1 cellular context compared by ENCODE assay signal in the genomic region with DNA sequence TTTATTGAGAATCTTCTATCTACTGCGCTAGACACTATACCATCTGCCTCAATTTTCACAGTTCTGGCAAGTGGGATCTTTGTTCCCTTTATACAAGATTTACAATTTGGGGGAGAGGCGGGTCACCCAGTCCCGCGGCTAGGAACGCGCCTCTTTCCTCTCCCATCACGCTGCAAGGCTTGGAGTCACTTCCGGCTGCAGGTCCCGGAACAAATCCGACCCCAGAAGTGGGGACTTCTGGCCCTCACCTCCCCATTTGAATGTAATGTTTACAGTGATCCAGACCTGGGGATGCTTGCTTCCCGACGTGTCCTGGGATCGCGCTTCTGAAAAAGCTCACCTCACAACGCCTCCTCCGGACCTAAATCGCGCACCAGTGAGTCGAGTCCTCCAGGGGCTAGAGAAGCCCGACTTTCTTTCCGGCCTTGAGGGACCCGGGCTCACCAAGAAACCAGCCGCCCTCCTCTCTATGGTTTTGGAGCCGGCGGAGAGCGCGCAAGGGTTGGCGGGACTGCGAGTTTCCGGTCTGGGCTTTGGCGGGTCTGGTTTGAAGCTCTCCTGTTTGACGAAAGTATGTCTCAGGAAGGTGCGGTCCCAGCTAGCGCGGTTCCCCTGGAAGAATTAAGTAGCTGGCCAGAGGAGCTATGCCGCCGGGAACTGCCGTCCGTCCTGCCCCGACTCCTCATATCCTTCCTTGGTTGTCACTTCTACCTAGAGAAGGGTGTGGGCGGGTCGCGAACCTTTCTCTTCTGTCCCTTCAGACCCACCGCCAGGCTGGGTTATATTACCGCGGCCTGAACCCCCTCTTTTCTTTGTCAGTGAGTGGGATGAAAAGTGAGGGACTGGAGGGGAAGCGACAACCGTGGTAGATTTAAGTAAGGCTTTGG.
TF ChIP-seq lines count a peak whose summit lies in the region.

Gene METTL18, minus strand, starts transcription at position 378 of the 887 bp plus-strand sequence. CDS start 1,212 bp downstream, outside the sequence.

TF ChIP-seq in HepG2, 621 proteins besides CTCF, POLR2A, EP300 and RAD21 (continued from another document and continues in another):
- TF ChIP-seq, protein P1, sequence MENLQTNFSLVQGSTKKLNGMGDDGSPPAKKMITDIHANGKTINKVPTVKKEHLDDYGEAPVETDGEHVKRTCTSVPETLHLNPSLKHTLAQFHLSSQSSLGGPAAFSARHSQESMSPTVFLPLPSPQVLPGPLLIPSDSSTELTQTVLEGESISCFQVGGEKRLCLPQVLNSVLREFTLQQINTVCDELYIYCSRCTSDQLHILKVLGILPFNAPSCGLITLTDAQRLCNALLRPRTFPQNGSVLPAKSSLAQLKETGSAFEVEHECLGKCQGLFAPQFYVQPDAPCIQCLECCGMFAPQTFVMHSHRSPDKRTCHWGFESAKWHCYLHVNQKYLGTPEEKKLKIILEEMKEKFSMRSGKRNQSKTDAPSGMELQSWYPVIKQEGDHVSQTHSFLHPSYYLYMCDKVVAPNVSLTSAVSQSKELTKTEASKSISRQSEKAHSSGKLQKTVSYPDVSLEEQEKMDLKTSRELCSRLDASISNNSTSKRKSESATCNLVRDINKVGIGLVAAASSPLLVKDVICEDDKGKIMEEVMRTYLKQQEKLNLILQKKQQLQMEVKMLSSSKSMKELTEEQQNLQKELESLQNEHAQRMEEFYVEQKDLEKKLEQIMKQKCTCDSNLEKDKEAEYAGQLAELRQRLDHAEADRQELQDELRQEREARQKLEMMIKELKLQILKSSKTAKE (CRISPR knock-in tag; IDR thresholded peaks at IDR 0.05; ENCODE audit: borderline replicate concordance): no peak
- TF ChIP-seq ARNT2 (CRISPR knock-in tag; IDR thresholded peaks at IDR 0.05; ENCODE audit: low read depth) (peak; percentile 71; the same call in 1 of the 2 replicates), ARID2 (CRISPR knock-in tag; IDR thresholded peaks at IDR 0.05; ENCODE audit: borderline replicate concordance) (peak; percentile 77; the same call in 1 of the 2 replicates), POLR2G (IDR thresholded peaks at IDR 0.05; ENCODE audit: low read depth, low read length) (peak; percentile 87), ZBTB8A (CRISPR knock-in tag; IDR thresholded peaks at IDR 0.05; ENCODE audit: borderline replicate concordance, low read depth) (no peak), ZNF367 (CRISPR knock-in tag; IDR thresholded peaks at IDR 0.05; ENCODE audit: borderline replicate concordance) (no peak; the same call in 1 of the 2 replicates), PHF20 (CRISPR knock-in tag; IDR thresholded peaks at IDR 0.05) (peak; percentile 97), U2AF1 (optimal IDR thresholded peaks at IDR 0.05; ENCODE audit: low read depth, low read length) (peak; percentile 98), TAF1 (CRISPR knock-in tag; IDR thresholded peaks at IDR 0.05) (peak; percentile 79), FOXK1 (CRISPR knock-in tag; IDR thresholded peaks at IDR 0.05; ENCODE audit: borderline replicate concordance, low read depth) (0 out of 2 replicates have a peak, but pooled peaks have one; percentile 34), ZNF580 (CRISPR knock-in tag; IDR thresholded peaks at IDR 0.05; ENCODE audit: borderline replicate concordance, low read depth) (peak; percentile 65; the same call in 1 of the 2 replicates), RBM39 (IDR thresholded peaks at IDR 0.05; ENCODE audit: low read depth, low read length, poor library complexity, severe bottlenecking) (peak; percentile 87), CC2D1A (CRISPR knock-in tag; IDR thresholded peaks at IDR 0.05) (peak; percentile 87; the same call in 1 of the 2 replicates), CBX1 (IDR thresholded peaks at IDR 0.05; ENCODE audit: low read depth) (no peak), ZZZ3 (CRISPR knock-in tag; IDR thresholded peaks at IDR 0.05; ENCODE audit: borderline replicate concordance) (peak; percentile 93; the same call in 1 of the 2 replicates), GABPA (IDR thresholded peaks at IDR 0.05; ENCODE audit: low read depth, low read length) (peak; percentile 69), GABPA (CRISPR knock-in tag; IDR thresholded peaks at IDR 0.05; ENCODE audit: low read depth) (peak; percentile 95), SIN3A (IDR thresholded peaks at IDR 0.05; ENCODE audit: borderline replicate concordance, low read depth, low read length) (peak; percentile 50; the same call in 1 of the 2 replicates), TBX3 (IDR thresholded peaks at IDR 0.05; ENCODE audit: borderline replicate concordance) (no peak), SRSF9 (IDR thresholded peaks at IDR 0.05; ENCODE audit: borderline replicate concordance, insufficient read depth, low read depth, low read length, poor library complexity, severe bottlenecking) (no peak), CCDC6 (CRISPR knock-in tag; IDR thresholded peaks at IDR 0.05) (peak; percentile 57), KDM5A (IDR thresholded peaks at IDR 0.05; ENCODE audit: borderline replicate concordance, low read length) (peak; percentile 85), SNRNP70 (IDR thresholded peaks at IDR 0.05; ENCODE audit: low read depth, low read length) (no peak), PCBP1 (IDR thresholded peaks at IDR 0.05; ENCODE audit: borderline replicate concordance, low read depth, low read length) (0 out of 2 replicates have a peak, but pooled peaks have one; percentile 86), ZNF614 (CRISPR knock-in tag; IDR thresholded peaks at IDR 0.05; ENCODE audit: borderline replicate concordance) (peak; percentile 85)
- TF ChIP-seq, protein P2, sequence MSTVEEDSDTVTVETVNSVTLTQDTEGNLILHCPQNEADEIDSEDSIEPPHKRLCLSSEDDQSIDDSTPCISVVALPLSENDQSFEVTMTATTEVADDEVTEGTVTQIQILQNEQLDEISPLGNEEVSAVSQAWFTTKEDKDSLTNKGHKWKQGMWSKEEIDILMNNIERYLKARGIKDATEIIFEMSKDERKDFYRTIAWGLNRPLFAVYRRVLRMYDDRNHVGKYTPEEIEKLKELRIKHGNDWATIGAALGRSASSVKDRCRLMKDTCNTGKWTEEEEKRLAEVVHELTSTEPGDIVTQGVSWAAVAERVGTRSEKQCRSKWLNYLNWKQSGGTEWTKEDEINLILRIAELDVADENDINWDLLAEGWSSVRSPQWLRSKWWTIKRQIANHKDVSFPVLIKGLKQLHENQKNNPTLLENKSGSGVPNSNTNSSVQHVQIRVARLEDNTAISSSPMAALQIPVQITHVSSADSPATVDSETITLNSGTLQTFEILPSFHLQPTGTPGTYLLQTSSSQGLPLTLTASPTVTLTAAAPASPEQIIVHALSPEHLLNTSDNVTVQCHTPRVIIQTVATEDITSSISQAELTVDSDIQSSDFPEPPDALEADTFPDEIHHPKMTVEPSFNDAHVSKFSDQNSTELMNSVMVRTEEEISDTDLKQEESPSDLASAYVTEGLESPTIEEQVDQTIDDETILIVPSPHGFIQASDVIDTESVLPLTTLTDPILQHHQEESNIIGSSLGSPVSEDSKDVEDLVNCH (CRISPR knock-in tag; IDR thresholded peaks at IDR 0.05): no peak
- TF ChIP-seq, protein P3, sequence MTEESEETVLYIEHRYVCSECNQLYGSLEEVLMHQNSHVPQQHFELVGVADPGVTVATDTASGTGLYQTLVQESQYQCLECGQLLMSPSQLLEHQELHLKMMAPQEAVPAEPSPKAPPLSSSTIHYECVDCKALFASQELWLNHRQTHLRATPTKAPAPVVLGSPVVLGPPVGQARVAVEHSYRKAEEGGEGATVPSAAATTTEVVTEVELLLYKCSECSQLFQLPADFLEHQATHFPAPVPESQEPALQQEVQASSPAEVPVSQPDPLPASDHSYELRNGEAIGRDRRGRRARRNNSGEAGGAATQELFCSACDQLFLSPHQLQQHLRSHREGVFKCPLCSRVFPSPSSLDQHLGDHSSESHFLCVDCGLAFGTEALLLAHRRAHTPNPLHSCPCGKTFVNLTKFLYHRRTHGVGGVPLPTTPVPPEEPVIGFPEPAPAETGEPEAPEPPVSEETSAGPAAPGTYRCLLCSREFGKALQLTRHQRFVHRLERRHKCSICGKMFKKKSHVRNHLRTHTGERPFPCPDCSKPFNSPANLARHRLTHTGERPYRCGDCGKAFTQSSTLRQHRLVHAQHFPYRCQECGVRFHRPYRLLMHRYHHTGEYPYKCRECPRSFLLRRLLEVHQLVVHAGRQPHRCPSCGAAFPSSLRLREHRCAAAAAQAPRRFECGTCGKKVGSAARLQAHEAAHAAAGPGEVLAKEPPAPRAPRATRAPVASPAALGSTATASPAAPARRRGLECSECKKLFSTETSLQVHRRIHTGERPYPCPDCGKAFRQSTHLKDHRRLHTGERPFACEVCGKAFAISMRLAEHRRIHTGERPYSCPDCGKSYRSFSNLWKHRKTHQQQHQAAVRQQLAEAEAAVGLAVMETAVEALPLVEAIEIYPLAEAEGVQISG (CRISPR knock-in tag; IDR thresholded peaks at IDR 0.05): peak; percentile 99
- TF ChIP-seq, protein P4, sequence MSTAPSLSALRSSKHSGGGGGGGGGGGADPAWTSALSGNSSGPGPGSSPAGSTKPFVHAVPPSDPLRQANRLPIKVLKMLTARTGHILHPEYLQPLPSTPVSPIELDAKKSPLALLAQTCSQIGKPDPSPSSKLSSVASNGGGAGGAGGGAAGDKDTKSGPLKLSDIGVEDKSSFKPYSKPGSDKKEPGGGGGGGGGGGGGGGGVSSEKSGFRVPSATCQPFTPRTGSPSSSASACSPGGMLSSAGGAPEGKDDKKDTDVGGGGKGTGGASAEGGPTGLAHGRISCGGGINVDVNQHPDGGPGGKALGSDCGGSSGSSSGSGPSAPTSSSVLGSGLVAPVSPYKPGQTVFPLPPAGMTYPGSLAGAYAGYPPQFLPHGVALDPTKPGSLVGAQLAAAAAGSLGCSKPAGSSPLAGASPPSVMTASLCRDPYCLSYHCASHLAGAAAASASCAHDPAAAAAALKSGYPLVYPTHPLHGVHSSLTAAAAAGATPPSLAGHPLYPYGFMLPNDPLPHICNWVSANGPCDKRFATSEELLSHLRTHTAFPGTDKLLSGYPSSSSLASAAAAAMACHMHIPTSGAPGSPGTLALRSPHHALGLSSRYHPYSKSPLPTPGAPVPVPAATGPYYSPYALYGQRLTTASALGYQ (CRISPR knock-in tag; IDR thresholded peaks at IDR 0.05): 0 out of 2 replicates have a peak, but pooled peaks have one; percentile 63
- TF ChIP-seq, protein P5, sequence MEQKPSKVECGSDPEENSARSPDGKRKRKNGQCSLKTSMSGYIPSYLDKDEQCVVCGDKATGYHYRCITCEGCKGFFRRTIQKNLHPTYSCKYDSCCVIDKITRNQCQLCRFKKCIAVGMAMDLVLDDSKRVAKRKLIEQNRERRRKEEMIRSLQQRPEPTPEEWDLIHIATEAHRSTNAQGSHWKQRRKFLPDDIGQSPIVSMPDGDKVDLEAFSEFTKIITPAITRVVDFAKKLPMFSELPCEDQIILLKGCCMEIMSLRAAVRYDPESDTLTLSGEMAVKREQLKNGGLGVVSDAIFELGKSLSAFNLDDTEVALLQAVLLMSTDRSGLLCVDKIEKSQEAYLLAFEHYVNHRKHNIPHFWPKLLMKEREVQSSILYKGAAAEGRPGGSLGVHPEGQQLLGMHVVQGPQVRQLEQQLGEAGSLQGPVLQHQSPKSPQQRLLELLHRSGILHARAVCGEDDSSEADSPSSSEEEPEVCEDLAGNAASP (CRISPR knock-in tag; IDR thresholded peaks at IDR 0.05; ENCODE audit: borderline replicate concordance): no peak
- TF ChIP-seq, protein P6, sequence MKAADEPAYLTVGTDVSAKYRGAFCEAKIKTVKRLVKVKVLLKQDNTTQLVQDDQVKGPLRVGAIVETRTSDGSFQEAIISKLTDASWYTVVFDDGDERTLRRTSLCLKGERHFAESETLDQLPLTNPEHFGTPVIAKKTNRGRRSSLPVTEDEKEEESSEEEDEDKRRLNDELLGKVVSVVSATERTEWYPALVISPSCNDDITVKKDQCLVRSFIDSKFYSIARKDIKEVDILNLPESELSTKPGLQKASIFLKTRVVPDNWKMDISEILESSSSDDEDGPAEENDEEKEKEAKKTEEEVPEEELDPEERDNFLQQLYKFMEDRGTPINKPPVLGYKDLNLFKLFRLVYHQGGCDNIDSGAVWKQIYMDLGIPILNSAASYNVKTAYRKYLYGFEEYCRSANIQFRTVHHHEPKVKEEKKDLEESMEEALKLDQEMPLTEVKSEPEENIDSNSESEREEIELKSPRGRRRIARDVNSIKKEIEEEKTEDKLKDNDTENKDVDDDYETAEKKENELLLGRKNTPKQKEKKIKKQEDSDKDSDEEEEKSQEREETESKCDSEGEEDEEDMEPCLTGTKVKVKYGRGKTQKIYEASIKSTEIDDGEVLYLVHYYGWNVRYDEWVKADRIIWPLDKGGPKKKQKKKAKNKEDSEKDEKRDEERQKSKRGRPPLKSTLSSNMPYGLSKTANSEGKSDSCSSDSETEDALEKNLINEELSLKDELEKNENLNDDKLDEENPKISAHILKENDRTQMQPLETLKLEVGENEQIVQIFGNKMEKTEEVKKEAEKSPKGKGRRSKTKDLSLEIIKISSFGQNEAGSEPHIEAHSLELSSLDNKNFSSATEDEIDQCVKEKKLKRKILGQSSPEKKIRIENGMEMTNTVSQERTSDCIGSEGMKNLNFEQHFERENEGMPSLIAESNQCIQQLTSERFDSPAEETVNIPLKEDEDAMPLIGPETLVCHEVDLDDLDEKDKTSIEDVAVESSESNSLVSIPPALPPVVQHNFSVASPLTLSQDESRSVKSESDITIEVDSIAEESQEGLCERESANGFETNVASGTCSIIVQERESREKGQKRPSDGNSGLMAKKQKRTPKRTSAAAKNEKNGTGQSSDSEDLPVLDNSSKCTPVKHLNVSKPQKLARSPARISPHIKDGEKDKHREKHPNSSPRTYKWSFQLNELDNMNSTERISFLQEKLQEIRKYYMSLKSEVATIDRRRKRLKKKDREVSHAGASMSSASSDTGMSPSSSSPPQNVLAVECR (CRISPR knock-in tag; IDR thresholded peaks at IDR 0.05; ENCODE audit: borderline replicate concordance): peak; percentile 94
- TF ChIP-seq, protein P7, sequence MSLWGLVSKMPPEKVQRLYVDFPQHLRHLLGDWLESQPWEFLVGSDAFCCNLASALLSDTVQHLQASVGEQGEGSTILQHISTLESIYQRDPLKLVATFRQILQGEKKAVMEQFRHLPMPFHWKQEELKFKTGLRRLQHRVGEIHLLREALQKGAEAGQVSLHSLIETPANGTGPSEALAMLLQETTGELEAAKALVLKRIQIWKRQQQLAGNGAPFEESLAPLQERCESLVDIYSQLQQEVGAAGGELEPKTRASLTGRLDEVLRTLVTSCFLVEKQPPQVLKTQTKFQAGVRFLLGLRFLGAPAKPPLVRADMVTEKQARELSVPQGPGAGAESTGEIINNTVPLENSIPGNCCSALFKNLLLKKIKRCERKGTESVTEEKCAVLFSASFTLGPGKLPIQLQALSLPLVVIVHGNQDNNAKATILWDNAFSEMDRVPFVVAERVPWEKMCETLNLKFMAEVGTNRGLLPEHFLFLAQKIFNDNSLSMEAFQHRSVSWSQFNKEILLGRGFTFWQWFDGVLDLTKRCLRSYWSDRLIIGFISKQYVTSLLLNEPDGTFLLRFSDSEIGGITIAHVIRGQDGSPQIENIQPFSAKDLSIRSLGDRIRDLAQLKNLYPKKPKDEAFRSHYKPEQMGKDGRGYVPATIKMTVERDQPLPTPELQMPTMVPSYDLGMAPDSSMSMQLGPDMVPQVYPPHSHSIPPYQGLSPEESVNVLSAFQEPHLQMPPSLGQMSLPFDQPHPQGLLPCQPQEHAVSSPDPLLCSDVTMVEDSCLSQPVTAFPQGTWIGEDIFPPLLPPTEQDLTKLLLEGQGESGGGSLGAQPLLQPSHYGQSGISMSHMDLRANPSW (CRISPR knock-in tag; IDR thresholded peaks at IDR 0.05; ENCODE audit: borderline replicate concordance): peak; percentile 56; the same call in 1 of the 2 replicates
